Comparison of ENCODE assay signal across 16 cellular contexts in genomic region chr11:93820085-93820710, GRCh38. TPM values are rescaled to one million over a fixed set of nuclear protein-coding genes. Genes with fewer than 3 reads are reported as not detected.
"Had no signal": no experiment of that assay in that cellular context is flagged by ENCODE, and none has a peak within 500 bp of the region (broad histone marks: within the 10 kb centered on the region; RNA-seq: fewer than 3 reads in every experiment).

No MANE protein-coding gene starts in this region.

- H3K4me3 ChIP-seq: breast epithelium, left ventricle myocardium inferior had no signal

- H3K9me3 ChIP-seq: breast epithelium, left ventricle myocardium inferior had no signal

- H3K27ac ChIP-seq: breast epithelium, left ventricle myocardium inferior had no signal

- H3K9me3 Mint-ChIP-seq: memory B cell, type B pancreatic cell had no signal

- H3K4me3 Mint-ChIP-seq: memory B cell; naive thymus-derived CD8-positive, alpha-beta T cell; type B pancreatic cell had no signal

- ATAC-seq: activated CD4-positive, CD25-positive, alpha-beta regulatory T cell treated with anti-CD3 and anti-CD28 coated beads, Interleukin-2, amount 50 U/mL, for 24 hours; naive thymus-derived CD8-positive, alpha-beta T cell had no signal

- H3K27me3 ChIP-seq: breast epithelium had no signal

- H3K4me1 ChIP-seq: breast epithelium had no signal

- H3K36me3 ChIP-seq: breast epithelium had no signal

- H3K27ac Mint-ChIP-seq: memory B cell, type B pancreatic cell had no signal

- DNase-seq: activated CD4-positive, alpha-beta T cell treated with anti-CD3 and anti-CD28 coated beads, Interleukin-2, amount 50 U/mL, for 1 hour; activated CD8-positive, alpha-beta memory T cell treated with anti-CD3 and anti-CD28 coated beads for 24 hours; activated naive CD4-positive, alpha-beta T cell treated with Interleukin-2 at 50 U/mL for 16 hours; anterior cingulate cortex; left ventricle myocardium inferior; naive thymus-derived CD8-positive, alpha-beta T cell; nucleus accumbens; posterior cingulate gyrus; stimulated activated CD4-positive, alpha-beta T cell treated with anti-CD3 and anti-CD28 coated beads, Interleukin-4, amount 100 ng/mL, for 24 hours; stimulated activated naive CD4-positive, alpha-beta T cell treated with Interleukin-2 at 50 U/mL for 16 hours; T-helper 9 cell had no signal

- H3K4me1 Mint-ChIP-seq: memory B cell had no signal

- H3K27me3 Mint-ChIP-seq: memory B cell; naive thymus-derived CD8-positive, alpha-beta T cell; type B pancreatic cell had no signal

RNA-seq across cellular contexts. Expression of gene VSTM5, which starts 30.2 kb away (rescaled TPM):
- total RNA-seq: chondrocyte; left ventricle myocardium inferior; naive thymus-derived CD8-positive, alpha-beta T cell had no signal
- polyA plus RNA-seq: naive thymus-derived CD8-positive, alpha-beta T cell had no signal
